Comparison of ENCODE assay signal across 40 cellular contexts in genomic region chrX:73390628-73391567, GRCh38. TPM values are rescaled to one million over a fixed set of nuclear protein-coding genes. Genes with fewer than 3 reads are reported as not detected.
"Had no signal": no experiment of that assay in that cellular context is flagged by ENCODE, and none has a peak within 500 bp of the region (broad histone marks: within the 10 kb centered on the region; RNA-seq: fewer than 3 reads in every experiment).

No MANE protein-coding gene starts in this region.

- H3K4me1 Mint-ChIP-seq: activated B cell treated with CpG ODN at 0.5 μM for 24 hours; activated CD4-positive, alpha-beta T cell treated with anti-CD3 and anti-CD28 coated beads, Interleukin-2, amount 10 ng/mL, durations not matched to agents 24 days and 14 days; activated naive CD8-positive, alpha-beta T cell treated with anti-CD3 and anti-CD28 coated beads for 36 hours; activated T-helper 17 cell treated with anti-CD3 and anti-CD28 coated beads, Interleukin-2, amount 50 U/mL, for 72 hours; central memory CD8-positive, alpha-beta T cell had no signal

- H3K4me3 ChIP-seq: adrenal gland, body of pancreas, breast epithelium had no signal

- H3K4me1 ChIP-seq: adrenal gland, body of pancreas, breast epithelium had no signal

- DNase-seq: activated B cell treated with CpG ODN at 0.5 μM for 24 hours; activated CD4-positive, alpha-beta memory T cell treated with anti-CD3 and anti-CD28 coated beads for 36 hours; activated CD4-positive, alpha-beta T cell treated with anti-CD3 and anti-CD28 coated beads for 4 hours; activated CD4-positive, alpha-beta T cell treated with anti-CD3 and anti-CD28 coated beads, Interleukin-2, amount 10 ng/mL, durations not matched to agents 24 days and 14 days; activated CD4-positive, alpha-beta T cell treated with anti-CD3 and anti-CD28 coated beads, Interleukin-2, amount 50 U/mL, for 1 hour; activated CD4-positive, alpha-beta T cell treated with anti-CD3 and anti-CD28 coated beads, Interleukin-2, amount 50 U/mL, for 4 hours; activated CD4-positive, CD25-positive, alpha-beta regulatory T cell treated with anti-CD3 and anti-CD28 coated beads, Interleukin-2, amount 50 U/mL, for 72 hours; activated CD8-positive, alpha-beta memory T cell treated with anti-CD3 and anti-CD28 coated beads, Interleukin-2, amount 50 U/mL, for 4 hours; activated CD8-positive, alpha-beta T cell treated with anti-CD3 and anti-CD28 coated beads for 36 hours; activated effector memory CD4-positive, alpha-beta T cell treated with anti-CD3 and anti-CD28 coated beads, Interleukin-2, amount 50 U/mL, for 16 hours; activated gamma-delta T cell treated with Interleukin-2 at 50 U/mL for 16 hours; activated naive CD4-positive, alpha-beta T cell; activated naive CD4-positive, alpha-beta T cell treated with anti-CD3 and anti-CD28 coated beads for 36 hours; activated naive CD4-positive, alpha-beta T cell treated with anti-CD3 and anti-CD28 coated beads, Interleukin-2, amount 50 U/mL, for 16 hours; activated naive CD8-positive, alpha-beta T cell treated with anti-CD3 and anti-CD28 coated beads for 36 hours; activated T-cell treated with anti-CD3 and anti-CD28 coated beads for 4 hours; activated T-cell treated with anti-CD3 and anti-CD28 coated beads, Interleukin-2, amount 50 U/mL, for 1 hour; activated T-cell treated with anti-CD3 and anti-CD28 coated beads, Interleukin-2, amount 50 U/mL, for 4 hours; activated T-cell treated with anti-CD3 and anti-CD28 coated beads, Interleukin-2, amount 50 U/mL, for 72 hours; adrenal gland; amniotic stem cell; aorta; body of pancreas; brain microvascular endothelial cell; caudate nucleus; cerebellar nuclear complex; T-helper 1 cell; T-helper 2 cell; T-helper 9 cell had no signal

- H3K4me3 Mint-ChIP-seq: activated B cell treated with CpG ODN at 0.5 μM for 24 hours; activated CD4-positive, alpha-beta memory T cell treated with anti-CD3 and anti-CD28 coated beads for 36 hours; activated CD4-positive, alpha-beta T cell treated with anti-CD3 and anti-CD28 coated beads, Interleukin-2, amount 10 ng/mL, durations not matched to agents 24 days and 14 days; activated CD8-positive, alpha-beta T cell treated with anti-CD3 and anti-CD28 coated beads for 36 hours; activated naive CD4-positive, alpha-beta T cell treated with anti-CD3 and anti-CD28 coated beads for 36 hours; activated naive CD8-positive, alpha-beta T cell treated with anti-CD3 and anti-CD28 coated beads for 36 hours; activated T-cell treated with anti-CD3 and anti-CD28 coated beads, Interleukin-2, amount 50 U/mL, for 4 hours; activated T-cell treated with anti-CD3 and anti-CD28 coated beads, Interleukin-2, amount 50 U/mL, for 72 hours; activated T-helper 1 cell treated with anti-CD3 and anti-CD28 coated beads, Interleukin-12 subunit alpha, Interleukin-12 subunit beta, Interleukin-2, Interleukin-4 antibody, amounts not matched to agents 30 ng/mL and 10 ng/mL and 1 ng/mL, durations not matched to agents 14 hours and 24 hours and 36 hours; activated T-helper 17 cell treated with anti-CD3 and anti-CD28 coated beads, Interleukin-2, amount 50 U/mL, for 72 hours; central memory CD8-positive, alpha-beta T cell; T-helper 1 cell treated with Interleukin-12 subunit alpha and Interleukin-12 subunit beta and Interleukin-4 antibody, amounts not matched to agents 30 μg/mL and 1 μg/mL, for 36 hours; T-helper 2 cell treated with Interferon-gamma antibody and Interleukin-4, amounts not matched to agents 5 μg/mL and 100 μg/mL, for 36 hours had no signal

- H3K27ac Mint-ChIP-seq: activated B cell treated with CpG ODN at 0.5 μM for 24 hours; activated CD4-positive, alpha-beta memory T cell treated with anti-CD3 and anti-CD28 coated beads for 36 hours; activated CD4-positive, alpha-beta T cell treated with anti-CD3 and anti-CD28 coated beads, Interleukin-2, amount 10 ng/mL, durations not matched to agents 24 days and 14 days; activated CD8-positive, alpha-beta T cell treated with anti-CD3 and anti-CD28 coated beads for 36 hours; activated naive CD4-positive, alpha-beta T cell treated with anti-CD3 and anti-CD28 coated beads for 36 hours; activated naive CD8-positive, alpha-beta T cell treated with anti-CD3 and anti-CD28 coated beads for 36 hours; activated T-cell treated with anti-CD3 and anti-CD28 coated beads, Interleukin-2, amount 50 U/mL, for 72 hours; activated T-helper 1 cell treated with anti-CD3 and anti-CD28 coated beads, Interleukin-12 subunit alpha, Interleukin-12 subunit beta, Interleukin-2, Interleukin-4 antibody, amounts not matched to agents 30 ng/mL and 10 ng/mL and 1 ng/mL, durations not matched to agents 14 hours and 24 hours and 36 hours; activated T-helper 17 cell treated with anti-CD3 and anti-CD28 coated beads, Interleukin-2, amount 50 U/mL, for 72 hours; T-helper 1 cell treated with Interleukin-12 subunit alpha and Interleukin-12 subunit beta and Interleukin-4 antibody, amounts not matched to agents 30 μg/mL and 1 μg/mL, for 36 hours; T-helper 2 cell treated with Interferon-gamma antibody and Interleukin-4, amounts not matched to agents 5 μg/mL and 100 μg/mL, for 36 hours had no signal

- ATAC-seq: activated CD8-positive, alpha-beta T cell treated with anti-CD3 and anti-CD28 coated beads for 36 hours; activated naive CD4-positive, alpha-beta T cell treated with anti-CD3 and anti-CD28 coated beads, Interleukin-2, amount 50 U/mL, for 72 hours; activated T-cell treated with anti-CD3 and anti-CD28 coated beads, Interleukin-2, amount 50 U/mL, for 4 hours; activated T-cell treated with anti-CD3 and anti-CD28 coated beads, Interleukin-2, amount 50 U/mL, for 72 hours; activated T-helper 17 cell treated with anti-CD3 and anti-CD28 coated beads, Interleukin-2, amount 50 U/mL, for 72 hours; body of pancreas had no signal

- H3K9me3 Mint-ChIP-seq: activated B cell treated with CpG ODN at 0.5 μM for 24 hours; activated naive CD4-positive, alpha-beta T cell treated with anti-CD3 and anti-CD28 coated beads for 36 hours; activated naive CD4-positive, alpha-beta T cell treated with anti-CD3 and anti-CD28 coated beads, Interleukin-2, amount 50 U/mL, for 72 hours; activated T-cell treated with anti-CD3 and anti-CD28 coated beads, Interleukin-2, amount 50 U/mL, for 4 hours; activated T-helper 1 cell treated with anti-CD3 and anti-CD28 coated beads, Interleukin-12 subunit alpha, Interleukin-12 subunit beta, Interleukin-2, Interleukin-4 antibody, amounts not matched to agents 30 ng/mL and 10 ng/mL and 1 ng/mL, durations not matched to agents 14 hours and 24 hours and 36 hours; activated T-helper 17 cell treated with anti-CD3 and anti-CD28 coated beads, Interleukin-2, amount 50 U/mL, for 72 hours; central memory CD8-positive, alpha-beta T cell; T-helper 1 cell treated with Interleukin-12 subunit alpha and Interleukin-12 subunit beta and Interleukin-4 antibody, amounts not matched to agents 30 μg/mL and 1 μg/mL, for 36 hours; T-helper 2 cell treated with Interferon-gamma antibody and Interleukin-4, amounts not matched to agents 5 μg/mL and 100 μg/mL, for 36 hours had no signal

- H3K9me3 ChIP-seq: body of pancreas had no signal

- H3K27me3 Mint-ChIP-seq: activated B cell treated with CpG ODN at 0.5 μM for 24 hours; activated CD4-positive, alpha-beta memory T cell treated with anti-CD3 and anti-CD28 coated beads for 36 hours; activated CD4-positive, alpha-beta T cell treated with anti-CD3 and anti-CD28 coated beads, Interleukin-2, amount 10 ng/mL, durations not matched to agents 24 days and 14 days; activated CD8-positive, alpha-beta T cell treated with anti-CD3 and anti-CD28 coated beads for 36 hours; activated naive CD8-positive, alpha-beta T cell treated with anti-CD3 and anti-CD28 coated beads for 36 hours; activated T-helper 17 cell treated with anti-CD3 and anti-CD28 coated beads, Interleukin-2, amount 50 U/mL, for 72 hours; central memory CD8-positive, alpha-beta T cell had no signal

- H3K27me3 ChIP-seq: adrenal gland, body of pancreas, brain microvascular endothelial cell, breast epithelium had no signal

- H3K36me3 ChIP-seq: adrenal gland, brain microvascular endothelial cell, breast epithelium had no signal

- FAIRE-seq: astrocyte, TTC549 had no signal

- H3K36me3 Mint-ChIP-seq: activated CD4-positive, alpha-beta memory T cell treated with anti-CD3 and anti-CD28 coated beads for 36 hours; activated naive CD4-positive, alpha-beta T cell treated with anti-CD3 and anti-CD28 coated beads, Interleukin-2, amount 50 U/mL, for 72 hours; activated naive CD8-positive, alpha-beta T cell treated with anti-CD3 and anti-CD28 coated beads for 36 hours had no signal

- H3K27ac ChIP-seq: adrenal gland, body of pancreas, brain microvascular endothelial cell, breast epithelium, VCaP had no signal

RNA-seq across cellular contexts. Expression of gene CDX4, which starts 56.0 kb away (rescaled TPM):
- total RNA-seq: activated B cell treated with CpG ODN at 0.5 μM for 24 hours; activated CD4-positive, alpha-beta memory T cell treated with anti-CD3 and anti-CD28 coated beads for 36 hours; activated CD4-positive, alpha-beta T cell treated with anti-CD3 and anti-CD28 coated beads, Interleukin-2, amount 10 ng/mL, durations not matched to agents 24 days and 14 days; activated CD8-positive, alpha-beta memory T cell treated with anti-CD3 and anti-CD28 coated beads for 36 hours; activated CD8-positive, alpha-beta T cell treated with anti-CD3 and anti-CD28 coated beads for 36 hours; activated naive CD4-positive, alpha-beta T cell treated with anti-CD3 and anti-CD28 coated beads for 36 hours; activated naive CD4-positive, alpha-beta T cell treated with anti-CD3 and anti-CD28 coated beads, Interleukin-2, amount 50 U/mL, for 72 hours; activated naive CD8-positive, alpha-beta T cell treated with anti-CD3 and anti-CD28 coated beads for 36 hours; activated T-cell treated with anti-CD3 and anti-CD28 coated beads, Interleukin-2, amount 50 U/mL, for 4 hours; activated T-cell treated with anti-CD3 and anti-CD28 coated beads, Interleukin-2, amount 50 U/mL, for 72 hours; activated T-helper 1 cell treated with anti-CD3 and anti-CD28 coated beads, Interleukin-12 subunit alpha, Interleukin-12 subunit beta, Interleukin-2, Interleukin-4 antibody, amounts not matched to agents 30 ng/mL and 10 ng/mL and 1 ng/mL, durations not matched to agents 14 hours and 24 hours and 36 hours; activated T-helper 17 cell treated with anti-CD3 and anti-CD28 coated beads, Interleukin-2, amount 50 U/mL, for 72 hours; adrenal gland; aorta; astrocyte; body of pancreas; breast epithelium had no signal
- polyA plus RNA-seq: adrenal gland, aorta had no signal
